Comparison of ENCODE assay signal across 16 cellular contexts in genomic region chr13:100388923-100389322, GRCh38.
"Had no signal": no experiment of that assay in that cellular context is flagged by ENCODE, and none has a peak within 500 bp of the region (broad histone marks: within the 10 kb centered on the region; RNA-seq: fewer than 3 reads in every experiment).

No MANE protein-coding gene starts in this region.

- H3K27me3 ChIP-seq: gastrocnemius medialis, sigmoid colon, spleen, upper lobe of right lung had no signal

- H3K4me3 ChIP-seq: gastrocnemius medialis, lung, sigmoid colon, spleen, upper lobe of right lung had no signal

- DNase-seq: activated CD4-positive, alpha-beta T cell treated with anti-CD3 and anti-CD28 coated beads, Interleukin-2, amount 50 U/mL, for 4 hours; activated naive CD4-positive, alpha-beta T cell treated with Interleukin-2 at 50 U/mL for 16 hours; activated T-cell treated with anti-CD3 and anti-CD28 coated beads, Interleukin-2, amount 50 U/mL, for 1 hour; aorta; cerebellar nuclear complex; cortex of kidney; gastrocnemius medialis; head of caudate nucleus; nephron progenitor cell; occipital lobe; posterior cingulate gyrus; sigmoid colon; spleen; stimulated activated naive B cell treated with anti-CD40 and anti-IgM and Interleukin-4, amounts not matched to agents 10 μg/mL and 1 μg/mL and 100 μg/mL, for 72 hours; upper lobe of right lung had no signal

- H3K27ac ChIP-seq: gastrocnemius medialis, sigmoid colon, spleen, upper lobe of right lung had no signal

- ATAC-seq: gastrocnemius medialis; stimulated activated naive B cell treated with anti-CD40 and anti-IgM and Interleukin-4, amounts not matched to agents 10 μg/mL and 1 μg/mL and 100 μg/mL, for 72 hours; upper lobe of right lung had no signal

- H3K36me3 ChIP-seq: upper lobe of right lung had no signal
